11 cellular contexts compared by ENCODE assay signal in the genomic region with DNA sequence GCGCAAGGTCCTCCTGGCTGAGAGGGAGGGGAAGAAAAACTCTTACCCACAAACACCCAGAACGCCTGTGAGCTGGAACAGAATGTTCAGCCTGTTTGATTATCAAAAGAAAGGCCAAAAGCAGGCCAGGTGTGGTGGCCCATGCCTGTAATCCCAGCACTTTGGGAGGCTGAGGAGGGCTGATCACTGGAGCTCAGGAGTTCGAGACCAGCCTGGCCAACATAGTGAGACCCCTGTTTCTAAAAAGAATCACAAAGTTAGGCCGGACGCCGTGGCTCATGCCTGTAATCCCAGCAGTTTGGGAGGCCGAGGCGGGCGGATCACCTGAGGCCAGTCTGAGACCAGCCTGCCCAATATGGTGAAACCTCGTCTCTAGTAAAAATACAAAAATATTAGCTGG. TPM values are rescaled to one million over a fixed set of nuclear protein-coding genes. Genes with fewer than 3 reads are reported as not detected.
"Had no signal": no experiment of that assay in that cellular context is flagged by ENCODE, and none has a peak within 500 bp of the region (broad histone marks: within the 10 kb centered on the region; RNA-seq: fewer than 3 reads in every experiment).

No MANE protein-coding gene starts in this region.

RNA-seq across cellular contexts. Expression of a gene that starts 15.8 kb away (rescaled TPM):
- total RNA-seq: RPMI7951, SJCRH30, SJSA1, SK-MEL-5 had no signal

RNA-seq across cellular contexts. Expression of a gene that starts 24.2 kb away (rescaled TPM):
- total RNA-seq: OCI-LY7, PC-3, PC-9, Right ventricle myocardium inferior, Right ventricle myocardium superior, RPMI7951, SJCRH30, SJSA1, SK-MEL-5, T-cell had no signal
- polyA plus RNA-seq: SK-N-SH had no signal
